ENCODE assay signal across 1 cellular context in the genomic region with DNA sequence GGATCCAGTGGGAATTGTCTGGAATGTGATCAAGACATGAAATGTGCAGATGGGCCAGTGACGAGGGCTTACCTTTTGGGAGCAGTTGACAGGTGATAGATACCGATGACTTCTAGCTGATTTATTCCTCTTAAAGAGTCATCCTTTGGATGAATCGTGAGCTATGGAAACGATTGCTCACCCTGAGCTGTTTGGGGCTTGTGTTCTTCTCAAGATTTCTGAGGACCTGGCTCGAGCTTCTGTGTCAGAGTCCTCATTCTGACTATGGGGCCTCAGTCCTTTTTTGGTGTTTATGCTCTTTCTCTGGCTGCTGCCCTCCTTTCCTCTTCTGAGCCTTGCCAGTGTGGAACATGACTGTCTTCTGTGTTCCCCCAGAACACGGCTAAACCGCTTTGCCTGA.
TF ChIP-seq lines count a peak whose summit lies in the region.

No MANE protein-coding gene starts in this region.

TF ChIP-seq in IMR-90, 13 proteins besides CTCF, POLR2A, EP300 and RAD21 (continued from another document):
- TF ChIP-seq, protein P1, sequence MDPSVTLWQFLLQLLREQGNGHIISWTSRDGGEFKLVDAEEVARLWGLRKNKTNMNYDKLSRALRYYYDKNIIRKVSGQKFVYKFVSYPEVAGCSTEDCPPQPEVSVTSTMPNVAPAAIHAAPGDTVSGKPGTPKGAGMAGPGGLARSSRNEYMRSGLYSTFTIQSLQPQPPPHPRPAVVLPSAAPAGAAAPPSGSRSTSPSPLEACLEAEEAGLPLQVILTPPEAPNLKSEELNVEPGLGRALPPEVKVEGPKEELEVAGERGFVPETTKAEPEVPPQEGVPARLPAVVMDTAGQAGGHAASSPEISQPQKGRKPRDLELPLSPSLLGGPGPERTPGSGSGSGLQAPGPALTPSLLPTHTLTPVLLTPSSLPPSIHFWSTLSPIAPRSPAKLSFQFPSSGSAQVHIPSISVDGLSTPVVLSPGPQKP (IDR thresholded peaks at IDR 0.05; ENCODE audit: borderline replicate concordance, low read depth, low read length) = no peak
- TF ChIP-seq CHD1 (IDR thresholded peaks at IDR 0.05; ENCODE audit: low read depth, low read length) (no peak), SMC3 (IDR thresholded peaks at IDR 0.05; ENCODE audit: low read depth, low read length) (no peak), RCOR1 (IDR thresholded peaks at IDR 0.05; ENCODE audit: insufficient replicate concordance, low read length) (no peak), USF2 (IDR thresholded peaks at IDR 0.05; ENCODE audit: low read depth, low read length) (no peak), FOS (IDR thresholded peaks at IDR 0.05; ENCODE audit: low read depth, low read length) (no peak), BHLHE40 (IDR thresholded peaks at IDR 0.05; ENCODE audit: low read depth, low read length) (no peak), CEBPB (IDR thresholded peaks at IDR 0.05; ENCODE audit: low read depth, low read length) (no peak), MAFK (IDR thresholded peaks at IDR 0.05; ENCODE audit: low read depth, low read length) (no peak)
